ENCODE assay signal across 15 cellular contexts in genomic region chr21:36218691-36219090, GRCh38.
DNase-seq lines count a peak whose midpoint lies in the region; ATAC-seq and TF ChIP-seq lines count a peak whose summit lies in the region.
"Had no signal": no experiment of that assay in that cellular context is flagged by ENCODE, and none has a peak within 500 bp of the region (broad histone marks: within the 10 kb centered on the region; RNA-seq: fewer than 3 reads in every experiment).

No MANE protein-coding gene starts in this region.

- no peak for ATAC-seq in stimulated activated naive CD8-positive, alpha-beta T cell treated with anti-CD3 and anti-CD28 coated beads, Interleukin-15, Interleukin-2, amounts not matched to agents 100 U/mL and 50 U/mL, for 24 hours
- ATAC-seq in right lobe of liver, result no peak

- no peak for TF ChIP-seq CTCF in osteocyte (IDR thresholded peaks at IDR 0.05)
- no peak for TF ChIP-seq CTCF in right lobe of liver (IDR thresholded peaks at IDR 0.05)
- no peak for TF ChIP-seq CTCF in GM13977 (IDR thresholded peaks at IDR 0.05; ENCODE audit: extremely low read depth, insufficient read depth, missing control alignments)

- no peak for TF ChIP-seq POLR2A in right lobe of liver (IDR thresholded peaks at IDR 0.05)

- no peaks in the 10 kb centered on the region for H3K27me3 Mint-ChIP-seq in activated naive CD4-positive, alpha-beta T cell treated with anti-CD3 and anti-CD28 coated beads, Interleukin-2, amount 10 ng/mL, durations not matched to agents 7 days and 5 days
- H3K27me3 Mint-ChIP-seq in osteocyte (ENCODE audit: unreplicated experiment), result no peaks in the 10 kb centered on the region

- H3K27ac Mint-ChIP-seq in activated naive CD4-positive, alpha-beta T cell treated with anti-CD3 and anti-CD28 coated beads, Interleukin-2, amount 10 ng/mL, durations not matched to agents 7 days and 5 days, result peak overlapping the region; percentile 56
- peak overlapping the region; percentile 20 for H3K27ac Mint-ChIP-seq in osteocyte (ENCODE audit: unreplicated experiment)
- H3K27ac Mint-ChIP-seq: HFFc6 had no signal

- H3K4me1 Mint-ChIP-seq in activated naive CD4-positive, alpha-beta T cell treated with anti-CD3 and anti-CD28 coated beads, Interleukin-2, amount 10 ng/mL, durations not matched to agents 7 days and 5 days, result no peaks in the 10 kb centered on the region
- H3K4me1 Mint-ChIP-seq in osteocyte (ENCODE audit: unreplicated experiment), result no peaks in the 10 kb centered on the region

- in situ Hi-C loops in GM13977 (cut with MboI; ENCODE audit: low pct_unique_long_range_greater_than_20kb, low sequenced_read_pairs, unreplicated experiment), result no loop called here

- H3K4me3 Mint-ChIP-seq in activated naive CD4-positive, alpha-beta T cell treated with anti-CD3 and anti-CD28 coated beads, Interleukin-2, amount 10 ng/mL, durations not matched to agents 7 days and 5 days, result no peak overlapping the region
- no peak overlapping the region for H3K4me3 Mint-ChIP-seq in osteocyte (ENCODE audit: unreplicated experiment)
- H3K4me3 Mint-ChIP-seq: HFFc6 had no signal

- WGBS in right lobe of liver (ENCODE audit: insufficient coverage, low coverage, low lambda C conversion rate, missing lambda C conversion rate), result 86% methylated on average over 5 of the region's 6 CpGs

- intact Hi-C loops in right lobe of liver (cut with DNase I), result no loop called here

- no peak for DNase-seq in activated naive CD4-positive, alpha-beta T cell treated with anti-CD3 and anti-CD28 coated beads, Interleukin-2, amount 10 ng/mL, durations not matched to agents 7 days and 5 days
- no peak for DNase-seq in activated naive CD4-positive, alpha-beta T cell treated with anti-CD3 and anti-CD28 coated beads, Interleukin-2, amount 50 U/mL, for 16 hours
- DNase-seq in foreskin melanocyte (peak; percentile 56), osteocyte (ENCODE audit: extremely low spot score, unreplicated experiment) (no peak), NCI-H2196 treated with DMSO at 0.1 percent for 48 hours (lab: John Stamatoyannopoulos, UW; ENCODE audit: unreplicated experiment) (no peak), right lobe of liver (no peak), GM13977 (ENCODE audit: low spot score) (no peak)
- DNase-seq in stimulated activated naive CD8-positive, alpha-beta T cell treated with anti-CD3 and anti-CD28 coated beads, Interleukin-15, Interleukin-2, amounts not matched to agents 100 U/mL and 50 U/mL, for 24 hours, result no peak
- DNase-seq: 8988T, AML-193, DMS79, EL, HCEC 1CT, HFFc6 had no signal

- no peaks in the 10 kb centered on the region for H3K4me1 ChIP-seq in right lobe of liver
- H3K4me1 ChIP-seq: BLaER1 had no signal

- CTCF ChIA-PET in activated naive CD4-positive, alpha-beta T cell treated with anti-CD3 and anti-CD28 coated beads, Interleukin-2, amount 10 ng/mL, durations not matched to agents 7 days and 5 days (lab: Charles Lee), result interaction anchor here (1.0 to 1.3 kb wide), 4 partner anchors 8 to 93 kb away, joined by 3 read pairs; no protein-coding TSS in a partner anchor

- H3K27ac ChIP-seq in right lobe of liver, result no peak overlapping the region
- H3K27ac ChIP-seq: BLaER1 had no signal

- H3K9me3 ChIP-seq in right lobe of liver, result no peaks in the 10 kb centered on the region
- H3K9me3 ChIP-seq: BLaER1 had no signal

- peaks cover 0 to 52% (median 4%) of the 10 kb centered on the region in 4 donors for H3K36me3 ChIP-seq in right lobe of liver

- H3K9me3 Mint-ChIP-seq in activated naive CD4-positive, alpha-beta T cell treated with anti-CD3 and anti-CD28 coated beads, Interleukin-2, amount 10 ng/mL, durations not matched to agents 7 days and 5 days, result no peaks in the 10 kb centered on the region
- no peaks in the 10 kb centered on the region for H3K9me3 Mint-ChIP-seq in osteocyte (ENCODE audit: unreplicated experiment)
- H3K9me3 Mint-ChIP-seq: HFFc6 had no signal

- H3K36me3 Mint-ChIP-seq in activated naive CD4-positive, alpha-beta T cell treated with anti-CD3 and anti-CD28 coated beads, Interleukin-2, amount 10 ng/mL, durations not matched to agents 7 days and 5 days, result peaks cover 36% of the 10 kb centered on the region
- H3K36me3 Mint-ChIP-seq in osteocyte (ENCODE audit: unreplicated experiment), result peaks cover 10% of the 10 kb centered on the region

- H3K27me3 ChIP-seq in right lobe of liver, result no peaks in the 10 kb centered on the region
- H3K27me3 ChIP-seq: BLaER1 had no signal

- no peak overlapping the region for H3K4me3 ChIP-seq in right lobe of liver
- H3K4me3 ChIP-seq: BLaER1 had no signal
